8 cellular contexts compared by ENCODE assay signal in genomic region chr13:57624565-57625435, GRCh38. TPM values are rescaled to one million over a fixed set of nuclear protein-coding genes. Genes with fewer than 3 reads are reported as not detected.
A peak's percentile ranks its signal among the peaks of the same experiment; 100 is the strongest.
DNase-seq lines count a peak whose midpoint lies in the region; ATAC-seq and TF ChIP-seq lines count a peak whose summit lies in the region.

No MANE protein-coding gene starts in this region.

- peaks cover 5% of the 10 kb centered on the region for H3K27me3 ChIP-seq in BJ (ENCODE audit: control insufficient read depth, insufficient read depth, low read length)
- H3K27me3 ChIP-seq in Peyer's patch, result peaks cover 0 to 5% of the 10 kb centered on the region in 2 donors
- peaks cover 27% of the 10 kb centered on the region for H3K27me3 ChIP-seq in endodermal cell (ENCODE audit: control insufficient read depth, insufficient read depth, low read length, poor library complexity, severe bottlenecking)

- 9 to 21% methylated on average over 2 to 5 of the region's 5 CpGs for WGBS in endodermal cell (ENCODE audit: insufficient coverage in 1 of 2, insufficient read length in 1 of 2), 2 experiments

- H3K27me3 Mint-ChIP-seq in endodermal cell (ENCODE audit: insufficient read depth) (peaks cover 22% of the 10 kb centered on the region), nephron progenitor cell (ENCODE audit: low read depth, poor library complexity) (peaks cover 13% of the 10 kb centered on the region)

- CTCF ChIA-PET in BJ (lab: Yijun Ruan, JAX), result interaction anchor here (0.6 to 3.1 kb wide), 13 partner anchors 9 to 372 kb away, joined by 3 to 17 read pairs (median 4); no protein-coding TSS in a partner anchor

- no peak for TF ChIP-seq EP300 in Ishikawa (IDR thresholded peaks at IDR 0.05; ENCODE audit: borderline replicate concordance)

- no peak overlapping the region for H3K27ac Mint-ChIP-seq in endodermal cell
- H3K27ac Mint-ChIP-seq in nephron progenitor cell, result no peak overlapping the region

- H3K4me1 ChIP-seq in Peyer's patch (peaks cover 0 to 7% (median 0%) of the 10 kb centered on the region in 4 donors), endodermal cell (ENCODE audit: control insufficient read depth, insufficient read depth, low read length) (peaks cover 6% of the 10 kb centered on the region)

- TF ChIP-seq POLR2A in Peyer's patch (IDR thresholded peaks at IDR 0.05), result no peak

- H3K36me3 ChIP-seq in BJ (ENCODE audit: control insufficient read depth, insufficient read depth, low read length) (no peaks in the 10 kb centered on the region), Peyer's patch (no peaks in the 10 kb centered on the region), endodermal cell (ENCODE audit: control insufficient read depth, insufficient read depth, low read length) (no peaks in the 10 kb centered on the region)

- ATAC-seq in GM18873 (IDR thresholded peaks at IDR 0.05; ENCODE audit: low FRiP score, unreplicated experiment), result peak; percentile 58
- ATAC-seq in GM21737 (IDR thresholded peaks at IDR 0.05; ENCODE audit: unreplicated experiment), result no peak
- ATAC-seq in GM19035 (IDR thresholded peaks at IDR 0.05; ENCODE audit: unreplicated experiment), result no peak

- no peak overlapping the region for H3K4me3 ChIP-seq in BJ (ENCODE audit: low read depth, low read length)
- no peak overlapping the region for H3K4me3 ChIP-seq in Peyer's patch
- no peak overlapping the region for H3K4me3 ChIP-seq in endodermal cell (ENCODE audit: low read length)

- peak; percentile 65 for TF ChIP-seq RAD21 in Ishikawa (IDR thresholded peaks at IDR 0.05; ENCODE audit: low read depth)

- POLR2A ChIA-PET in BJ (lab: Charles Lee), result interaction anchor here (0.7 kb wide), 1 partner anchor 87 kb away, joined by 3 read pairs; no protein-coding TSS in a partner anchor

- TF ChIP-seq CTCF in BJ (IDR thresholded peaks at IDR 0.05; ENCODE audit: insufficient read depth, low read depth, low read length) (peak; percentile 77), Peyer's patch (IDR thresholded peaks at IDR 0.05) (peak in 4 of 6 experiments; percentile 42 to 60 (median 51)), endodermal cell (conservative IDR thresholded peaks at IDR 0.05) (peak; percentile 94), nephron progenitor cell (IDR thresholded peaks at IDR 0.05) (peak; percentile 83)

- H3K4me1 Mint-ChIP-seq in endodermal cell (peaks cover 11% of the 10 kb centered on the region), nephron progenitor cell (peaks cover 26% of the 10 kb centered on the region)

- no peak for DNase-seq in BJ (ENCODE audit: low read depth)
- peak in 1 of 3 donors; percentile 47 for DNase-seq in Peyer's patch
- peak; percentile 83 for DNase-seq in endodermal cell
- peak; percentile 63 for DNase-seq in nephron progenitor cell

- no peaks in the 10 kb centered on the region for H3K36me3 Mint-ChIP-seq in endodermal cell (ENCODE audit: low read depth)
- no peaks in the 10 kb centered on the region for H3K36me3 Mint-ChIP-seq in nephron progenitor cell (ENCODE audit: low read depth)

- H3K27ac ChIP-seq in Peyer's patch, result no peak overlapping the region
- H3K27ac ChIP-seq in endodermal cell (ENCODE audit: low read depth, low read length), result no peak overlapping the region

- H3K9me3 ChIP-seq in Peyer's patch, result no peaks in the 10 kb centered on the region
- H3K9me3 ChIP-seq in endodermal cell (ENCODE audit: control insufficient read depth, low read length), result no peaks in the 10 kb centered on the region

- H3K4me3 Mint-ChIP-seq in endodermal cell (no peak overlapping the region), nephron progenitor cell (peak overlapping the region; percentile 72)

- no peak overlapping the region for H3K9ac ChIP-seq in endodermal cell (ENCODE audit: extremely low read depth, low read length, poor library complexity, severe bottlenecking)

- H3K9me3 Mint-ChIP-seq in endodermal cell (no peaks in the 10 kb centered on the region), nephron progenitor cell (no peaks in the 10 kb centered on the region)

TF ChIP-seq in Ishikawa, 13 proteins besides CTCF, POLR2A, EP300 and RAD21:
- TF ChIP-seq YY1 (IDR thresholded peaks at IDR 0.05; ENCODE audit: low read depth) (no peak), TEAD4 (IDR thresholded peaks at IDR 0.05) (peak; percentile 50; the same call in 1 of the 2 replicates), CEBPB (IDR thresholded peaks at IDR 0.05) (peak; percentile 61; the same call in 1 of the 2 replicates), FOXM1 (IDR thresholded peaks at IDR 0.05; ENCODE audit: borderline replicate concordance, low read depth) (no peak), TCF12 (IDR thresholded peaks at IDR 0.05; ENCODE audit: low read depth) (no peak), REST (IDR thresholded peaks at IDR 0.05; ENCODE audit: low read depth) (no peak), USF1 (IDR thresholded peaks at IDR 0.05) (no peak)

RNA-seq across cellular contexts. Expression of gene PCDH17, which starts 6.7 kb away (rescaled TPM):
- 0.01 TPM in 1 of 2 replicates, not detected in the other for polyA plus RNA-seq in BJ (2011; rRNA removed)
- polyA minus RNA-seq in BJ (2011; rRNA and poly(A)+ RNA removed), result 0.14 TPM in 1 of 2 replicates, not detected in the other
- total RNA-seq in Peyer's patch (1 to 10 TPM in 3 of 4 donors, under 1 TPM in 1; 0.88 to 4.1 (median 1.8) TPM), endodermal cell (1 to 10 TPM; 3.7 to 6.3 TPM)
- 6.0 TPM for polyA plus RNA-seq in endodermal cell (2013, experiment 1 of 2)
- 5.8 TPM for polyA plus RNA-seq in endodermal cell (2013, experiment 2 of 2)
